ENCODE assay signal across 1 cellular context in the genomic region with DNA sequence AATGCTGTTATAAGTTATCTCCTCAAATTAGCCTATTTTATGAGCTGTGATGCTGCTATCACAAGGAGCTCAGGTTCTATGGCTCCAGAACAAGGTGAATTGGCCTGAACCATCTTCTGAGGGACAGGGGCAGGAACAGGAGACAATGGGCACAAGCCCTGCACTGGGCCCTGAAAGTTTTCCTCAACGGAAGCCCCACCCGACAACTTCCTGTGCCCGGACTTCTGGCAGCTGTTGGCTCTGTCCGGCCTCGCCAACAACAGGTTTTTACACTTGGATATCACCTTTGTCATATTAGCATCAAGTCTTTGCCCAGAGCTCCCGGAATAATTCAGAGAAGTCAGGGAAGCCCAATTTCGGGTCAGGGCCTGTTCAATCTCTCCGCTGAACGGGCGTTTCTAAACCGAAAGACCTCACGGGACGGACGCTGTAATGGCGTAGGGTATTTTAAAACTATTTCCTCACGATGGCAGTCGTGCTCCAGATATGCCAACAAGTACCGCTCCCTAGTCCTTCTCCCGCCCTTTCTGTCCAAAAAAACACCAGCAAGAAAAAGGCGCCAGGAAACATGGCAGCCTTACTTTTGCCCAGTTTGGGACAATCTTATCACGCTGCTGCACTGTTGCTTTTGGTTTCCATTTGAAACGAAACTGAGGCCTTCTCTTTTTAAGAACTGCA.
TF ChIP-seq lines count a peak whose summit lies in the region.

No MANE protein-coding gene starts in this region.

TF ChIP-seq in WTC11, 78 proteins besides CTCF, POLR2A, EP300 and RAD21 (continued from another document):
- no peak for TF ChIP-seq IRF1 (CRISPR knock-in tag; IDR thresholded peaks at IDR 0.05)
- no peak for TF ChIP-seq MYBL2 (CRISPR knock-in tag; IDR thresholded peaks at IDR 0.05)
- TF ChIP-seq ETV6 (CRISPR knock-in tag; IDR thresholded peaks at IDR 0.05): no peak
- TF ChIP-seq FOXP4 (CRISPR knock-in tag; IDR thresholded peaks at IDR 0.05): no peak
- no peak for TF ChIP-seq TCF7 (CRISPR knock-in tag; IDR thresholded peaks at IDR 0.05; ENCODE audit: low read depth)
- TF ChIP-seq, protein P1, sequence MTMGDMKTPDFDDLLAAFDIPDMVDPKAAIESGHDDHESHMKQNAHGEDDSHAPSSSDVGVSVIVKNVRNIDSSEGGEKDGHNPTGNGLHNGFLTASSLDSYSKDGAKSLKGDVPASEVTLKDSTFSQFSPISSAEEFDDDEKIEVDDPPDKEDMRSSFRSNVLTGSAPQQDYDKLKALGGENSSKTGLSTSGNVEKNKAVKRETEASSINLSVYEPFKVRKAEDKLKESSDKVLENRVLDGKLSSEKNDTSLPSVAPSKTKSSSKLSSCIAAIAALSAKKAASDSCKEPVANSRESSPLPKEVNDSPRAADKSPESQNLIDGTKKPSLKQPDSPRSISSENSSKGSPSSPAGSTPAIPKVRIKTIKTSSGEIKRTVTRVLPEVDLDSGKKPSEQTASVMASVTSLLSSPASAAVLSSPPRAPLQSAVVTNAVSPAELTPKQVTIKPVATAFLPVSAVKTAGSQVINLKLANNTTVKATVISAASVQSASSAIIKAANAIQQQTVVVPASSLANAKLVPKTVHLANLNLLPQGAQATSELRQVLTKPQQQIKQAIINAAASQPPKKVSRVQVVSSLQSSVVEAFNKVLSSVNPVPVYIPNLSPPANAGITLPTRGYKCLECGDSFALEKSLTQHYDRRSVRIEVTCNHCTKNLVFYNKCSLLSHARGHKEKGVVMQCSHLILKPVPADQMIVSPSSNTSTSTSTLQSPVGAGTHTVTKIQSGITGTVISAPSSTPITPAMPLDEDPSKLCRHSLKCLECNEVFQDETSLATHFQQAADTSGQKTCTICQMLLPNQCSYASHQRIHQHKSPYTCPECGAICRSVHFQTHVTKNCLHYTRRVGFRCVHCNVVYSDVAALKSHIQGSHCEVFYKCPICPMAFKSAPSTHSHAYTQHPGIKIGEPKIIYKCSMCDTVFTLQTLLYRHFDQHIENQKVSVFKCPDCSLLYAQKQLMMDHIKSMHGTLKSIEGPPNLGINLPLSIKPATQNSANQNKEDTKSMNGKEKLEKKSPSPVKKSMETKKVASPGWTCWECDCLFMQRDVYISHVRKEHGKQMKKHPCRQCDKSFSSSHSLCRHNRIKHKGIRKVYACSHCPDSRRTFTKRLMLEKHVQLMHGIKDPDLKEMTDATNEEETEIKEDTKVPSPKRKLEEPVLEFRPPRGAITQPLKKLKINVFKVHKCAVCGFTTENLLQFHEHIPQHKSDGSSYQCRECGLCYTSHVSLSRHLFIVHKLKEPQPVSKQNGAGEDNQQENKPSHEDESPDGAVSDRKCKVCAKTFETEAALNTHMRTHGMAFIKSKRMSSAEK (CRISPR knock-in tag; IDR thresholded peaks at IDR 0.05; ENCODE audit: borderline replicate concordance): no peak
